ENCODE assay signal across 10 cellular contexts in genomic region chr4:185534534-185534849, GRCh38. TPM values are rescaled to one million over a fixed set of nuclear protein-coding genes. Genes with fewer than 3 reads are reported as not detected.
DNase-seq lines count a peak whose midpoint lies in the region; ATAC-seq, FAIRE-seq and TF ChIP-seq lines count a peak whose summit lies in the region.
"Had no signal": no experiment of that assay in that cellular context is flagged by ENCODE, and none has a peak within 500 bp of the region (broad histone marks: within the 10 kb centered on the region; RNA-seq: fewer than 3 reads in every experiment).

No MANE protein-coding gene starts in this region.

- no peak for DNase-seq in activated naive CD4-positive, alpha-beta T cell treated with anti-CD3 and anti-CD28 coated beads for 36 hours
- DNase-seq in activated naive CD4-positive, alpha-beta T cell (lab: John Stamatoyannopoulos, UW): no peak
- DNase-seq in endothelial cell of umbilical vein (ENCODE audit: low read depth, low spot score): peak; percentile 42
- no peak for DNase-seq in mucosa of descending colon
- DNase-seq in NCI-H226: no peak
- DNase-seq in SKM-1 treated with dmso at 0.1 percent for 144 hours (lab: John Stamatoyannopoulos, UW; ENCODE audit: unreplicated experiment): no peak
- DNase-seq in effector CD4-positive, alpha-beta T cell: no peak
- DNase-seq: immature natural killer cell had no signal

- no peaks in the 10 kb centered on the region for H3K9me1 ChIP-seq in endothelial cell of umbilical vein (replicated peaks; ENCODE audit: control insufficient read depth, extremely low read depth, insufficient read depth, low read length)

- H3K9me3 ChIP-seq in endothelial cell of umbilical vein (replicated peaks; ENCODE audit: control insufficient read depth, insufficient read depth, low read length): no peaks in the 10 kb centered on the region
- H3K9me3 ChIP-seq in mucosa of descending colon: no peaks in the 10 kb centered on the region

- H3K36me3 ChIP-seq in endothelial cell of umbilical vein (ENCODE audit: control insufficient read depth in 2 of 2, extremely low read depth in 1 of 2, insufficient read depth in 2 of 2, low read length in 2 of 2) (no peaks in the 10 kb centered on the region), mucosa of descending colon (ENCODE audit: low read depth) (no peaks in the 10 kb centered on the region), urinary bladder (ENCODE audit: insufficient read depth) (no peaks in the 10 kb centered on the region)

- H3K36me3 Mint-ChIP-seq in activated naive CD4-positive, alpha-beta T cell treated with anti-CD3 and anti-CD28 coated beads for 36 hours (ENCODE audit: low read depth): no peaks in the 10 kb centered on the region

- H3K4me3 Mint-ChIP-seq in activated naive CD4-positive, alpha-beta T cell treated with anti-CD3 and anti-CD28 coated beads for 36 hours: peak overlapping the region; percentile 35
- H3K4me3 Mint-ChIP-seq: immature natural killer cell; stimulated activated naive CD8-positive, alpha-beta T cell treated with anti-CD3 and anti-CD28 coated beads, Interleukin-15, Interleukin-2, amounts not matched to agents 100 ng/mL and 50 ng/mL, for 24 hours had no signal

- no peak overlapping the region for H3K27ac Mint-ChIP-seq in activated naive CD4-positive, alpha-beta T cell treated with anti-CD3 and anti-CD28 coated beads for 36 hours
- H3K27ac Mint-ChIP-seq: immature natural killer cell; stimulated activated naive CD8-positive, alpha-beta T cell treated with anti-CD3 and anti-CD28 coated beads, Interleukin-15, Interleukin-2, amounts not matched to agents 100 ng/mL and 50 ng/mL, for 24 hours had no signal

- intact Hi-C loops in activated naive CD4-positive, alpha-beta T cell treated with anti-CD3 and anti-CD28 coated beads for 36 hours (cut with micrococcal nuclease): no loop called here
- intact Hi-C loops in endothelial cell of umbilical vein (cut with micrococcal nuclease) (loop anchor here (2.0 kb wide), 1 partner anchor 32 kb away; no protein-coding TSS in a partner anchor), mucosa of descending colon (cut with DNase I, micrococcal nuclease) (no loop called here)

- peaks cover 32% of the 10 kb centered on the region for H3K27me3 Mint-ChIP-seq in activated naive CD4-positive, alpha-beta T cell treated with anti-CD3 and anti-CD28 coated beads for 36 hours (ENCODE audit: low read depth)

- ATAC-seq in mucosa of descending colon: no peak

- peaks cover 2% of the 10 kb centered on the region for H3K4me1 Mint-ChIP-seq in activated naive CD4-positive, alpha-beta T cell treated with anti-CD3 and anti-CD28 coated beads for 36 hours (ENCODE audit: low read depth)

- TF ChIP-seq CTCF in endothelial cell of umbilical vein (IDR thresholded peaks at IDR 0.05; ENCODE audit: extremely low read depth in 1 of 2, insufficient read depth in 1 of 2, low read depth in 1 of 2, low read length in 2 of 2) (no peak), mucosa of descending colon (IDR thresholded peaks at IDR 0.05) (no peak)

- peaks cover 10% of the 10 kb centered on the region for H3K4me1 ChIP-seq in endothelial cell of umbilical vein (ENCODE audit: control insufficient read depth, extremely low read depth, insufficient read depth, low read length)
- peaks cover 5% of the 10 kb centered on the region for H3K4me1 ChIP-seq in mucosa of descending colon (ENCODE audit: low read depth)
- H3K4me1 ChIP-seq in urinary bladder (ENCODE audit: insufficient read depth): peaks cover 1% of the 10 kb centered on the region

- H3K79me2 ChIP-seq in endothelial cell of umbilical vein (ENCODE audit: control insufficient read depth, insufficient read depth, low read length): no peaks in the 10 kb centered on the region

- 1% methylated on average over 8 of the region's 8 CpGs for WGBS in urinary bladder

- CTCF ChIA-PET in activated naive CD4-positive, alpha-beta T cell treated with anti-CD3 and anti-CD28 coated beads for 36 hours (lab: Charles Lee): interaction anchor here (2.3 kb wide), 1 partner anchor 63 kb away, joined by 8 read pairs; no protein-coding TSS in a partner anchor
- CTCF ChIA-PET in endothelial cell of umbilical vein (lab: Charles Lee): interaction anchor here (0.9 to 4.5 kb wide), 9 partner anchors 10 to 79 kb away, joined by 3 to 36 read pairs (median 4); partner anchors contain the start of gene CCDC110

- POLR2A ChIA-PET in endothelial cell of umbilical vein (lab: Charles Lee): interaction anchor here (1.4 to 2.0 kb wide), 2 partner anchors 21 to 64 kb away, joined by 4 to 12 read pairs; no protein-coding TSS in a partner anchor

- H3K9ac ChIP-seq in endothelial cell of umbilical vein (replicated peaks; ENCODE audit: extremely low read depth, insufficient read depth, low read length): peak overlapping the region; percentile 80

- peak overlapping the region; percentile 78 to 83 (median 81) for H3K4me3 ChIP-seq in endothelial cell of umbilical vein (replicated peaks in 1 of 3; ENCODE audit: insufficient read depth in 1 of 3, low read depth in 1 of 3, low read length in 3 of 3)
- H3K4me3 ChIP-seq in mucosa of descending colon: peak overlapping the region; percentile 38
- peak overlapping the region; percentile 67 for H3K4me3 ChIP-seq in urinary bladder (ENCODE audit: low read depth, low read length)

- BruUV-seq in endothelial cell of umbilical vein (replicated peaks; lab: Mats Ljungman, UMichigan): no TSS peak

- no peak for TF ChIP-seq POLR2A in endothelial cell of umbilical vein (IDR thresholded peaks at IDR 0.05; ENCODE audit: low read depth, low read length)

- peak overlapping the region; percentile 95 for H2AFZ ChIP-seq in endothelial cell of umbilical vein (ENCODE audit: low read depth, low read length)

- H3K27me3 ChIP-seq in endothelial cell of umbilical vein (ENCODE audit: control insufficient read depth in 2 of 2, insufficient read depth in 2 of 2, low read length in 2 of 2): peaks cover 0 to 6% of the 10 kb centered on the region in 2 experiments

- no peaks in the 10 kb centered on the region for H4K20me1 ChIP-seq in endothelial cell of umbilical vein (replicated peaks; ENCODE audit: control insufficient read depth, extremely low read depth, insufficient read depth, low read length)

- peak overlapping the region; percentile 86 for H3K4me2 ChIP-seq in endothelial cell of umbilical vein (ENCODE audit: insufficient read depth, low read length)

- H3K27ac ChIP-seq in endothelial cell of umbilical vein (ENCODE audit: insufficient read depth, low read depth, low read length) (no peak overlapping the region), urinary bladder (ENCODE audit: low read depth) (peak overlapping the region; percentile 89)

- dilution Hi-C loops in endothelial cell of umbilical vein (cut with MboI; ENCODE audit: extremely low pct_ligation_motif_present, low sequenced_read_pairs): no loop called here

- FAIRE-seq in endothelial cell of umbilical vein (lab: Jason Lieb, UNC): no peak

- H3K9me3 Mint-ChIP-seq in activated naive CD4-positive, alpha-beta T cell treated with anti-CD3 and anti-CD28 coated beads for 36 hours: no peaks in the 10 kb centered on the region
- H3K9me3 Mint-ChIP-seq: immature natural killer cell; stimulated activated naive CD8-positive, alpha-beta T cell treated with anti-CD3 and anti-CD28 coated beads, Interleukin-15, Interleukin-2, amounts not matched to agents 100 ng/mL and 50 ng/mL, for 24 hours had no signal

TF ChIP-seq in endothelial cell of umbilical vein, 7 proteins besides CTCF, POLR2A, EP300 and RAD21:
- TF ChIP-seq POLR2AphosphoS5 (IDR thresholded peaks at IDR 0.05; ENCODE audit: insufficient read depth, low read depth, low read length) (no peak), EZH2 (IDR thresholded peaks at IDR 0.05; ENCODE audit: borderline replicate concordance, low read depth, low read length, severe bottlenecking) (no peak), MYC (IDR thresholded peaks at IDR 0.05; ENCODE audit: low read depth, low read length) (no peak), MAX (IDR thresholded peaks at IDR 0.05; ENCODE audit: insufficient read depth, insufficient read length) (no peak)

RNA-seq across cellular contexts. Expression of gene PDLIM3, which starts 0.8 kb away (rescaled TPM):
- under 1 TPM in 1 of 2 experiments, not detected in 1; 0.25 TPM for total RNA-seq in activated naive CD4-positive, alpha-beta T cell treated with anti-CD3 and anti-CD28 coated beads for 36 hours
- total RNA-seq in endothelial cell of umbilical vein (9.7 and 12.2 TPM in 2 replicates), mucosa of descending colon (100 to 1,000 TPM in 1 of 3 donors, 10 to 100 TPM in 1, 1 to 10 TPM in 1; 8.9 to 193 (median 16.5) TPM), urinary bladder (456 TPM)
- polyA plus RNA-seq in endothelial cell of umbilical vein (15.3 and 17.6 TPM in 2 replicates), urinary bladder (358 TPM)
- 13.9 and 15.6 TPM in 2 replicates for polyA plus RNA-seq in endothelial cell of umbilical vein (2011; cell fraction: cytosol; rRNA removed)
- 17.6 and 22.3 TPM in 2 replicates for polyA plus RNA-seq in endothelial cell of umbilical vein (2011; cell fraction: nucleus; rRNA removed)
- 7.0 and 8.4 TPM in 2 replicates for polyA plus RNA-seq in endothelial cell of umbilical vein (2012)
- polyA minus RNA-seq in endothelial cell of umbilical vein: 15.2 and 18.4 TPM in 2 replicates
- polyA minus RNA-seq in endothelial cell of umbilical vein (2011; cell fraction: cytosol; rRNA and poly(A)+ RNA removed): 3.5 TPM
- 29.0 and 32.3 TPM in 2 replicates for polyA minus RNA-seq in endothelial cell of umbilical vein (2011; cell fraction: nucleus; rRNA and poly(A)+ RNA removed)
- polyA plus RNA-seq: immature natural killer cell had no signal
